Comparison of ENCODE assay signal across 3 cellular contexts in the genomic region with DNA sequence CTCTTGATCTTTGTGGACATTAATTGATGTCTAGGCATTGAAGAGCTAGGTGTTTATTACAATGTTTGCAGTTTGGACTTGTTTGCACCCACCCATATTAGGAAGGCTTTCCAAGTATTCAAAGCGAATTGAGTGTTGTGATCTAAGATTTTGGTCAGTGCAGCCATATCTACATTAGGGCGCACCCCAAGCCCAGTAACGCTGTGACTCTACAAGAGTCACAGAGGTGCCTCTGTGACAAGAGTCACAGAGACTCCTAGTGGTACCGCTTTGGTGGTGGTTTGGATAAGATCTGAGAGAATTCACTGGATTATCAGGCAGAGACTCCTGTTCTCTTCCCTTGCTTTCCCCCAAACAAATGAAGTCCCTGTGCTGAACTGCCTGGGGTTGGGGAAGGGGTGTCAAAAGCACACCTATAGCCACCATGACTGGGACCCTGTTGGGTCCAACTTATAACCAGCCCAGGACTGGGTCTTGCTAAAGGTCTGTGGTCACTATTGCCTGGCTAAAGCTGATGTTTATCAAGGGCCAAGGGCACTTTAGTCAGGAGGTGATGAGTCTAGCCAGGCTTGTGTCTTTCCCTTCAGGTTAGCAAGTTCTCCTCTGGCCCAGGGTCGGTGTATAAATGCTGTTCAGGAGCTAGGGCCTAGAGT.
TF ChIP-seq lines count a peak whose summit lies in the region.

No MANE protein-coding gene starts in this region.

TF ChIP-seq in GM23338, 12 proteins besides CTCF, POLR2A, EP300 and RAD21 (continues in another document):
- TF ChIP-seq POLR2AphosphoS5 (IDR thresholded peaks at IDR 0.05; ENCODE audit: low read depth) (no peak), REST (IDR thresholded peaks at IDR 0.05; ENCODE audit: unreplicated experiment) (no peak), EZH2 (IDR thresholded peaks at IDR 0.05; ENCODE audit: low read depth, unreplicated experiment) (no peak), STAT1 (IDR thresholded peaks at IDR 0.05; ENCODE audit: unreplicated experiment) (no peak), CREB1 (CRISPR knock-in tag; IDR thresholded peaks at IDR 0.05; ENCODE audit: low read depth) (no peak), JUNB (IDR thresholded peaks at IDR 0.05; ENCODE audit: unreplicated experiment) (no peak)

TF ChIP-seq in IMR-90, 13 proteins besides CTCF, POLR2A, EP300 and RAD21:
- TF ChIP-seq BHLHE40 (IDR thresholded peaks at IDR 0.05; ENCODE audit: low read depth, low read length) (no peak), CHD1 (IDR thresholded peaks at IDR 0.05; ENCODE audit: low read depth, low read length) (no peak), MXI1 (IDR thresholded peaks at IDR 0.05; ENCODE audit: borderline replicate concordance, low read depth, low read length) (no peak), SMC3 (IDR thresholded peaks at IDR 0.05; ENCODE audit: low read depth, low read length) (peak; percentile 39; the same call in 1 of the 2 replicates), MAFK (IDR thresholded peaks at IDR 0.05; ENCODE audit: low read depth, low read length) (no peak), CEBPB (IDR thresholded peaks at IDR 0.05; ENCODE audit: low read depth, low read length) (no peak), FOS (IDR thresholded peaks at IDR 0.05; ENCODE audit: low read depth, low read length) (no peak)

TF ChIP-seq in SK-N-SH, 30 proteins besides CTCF, POLR2A, EP300 and RAD21:
- TF ChIP-seq EZH2phosphoT487 (IDR thresholded peaks at IDR 0.05; ENCODE audit: borderline replicate concordance, low read depth) = no peak
- TF ChIP-seq TCF12 (IDR thresholded peaks at IDR 0.05) = no peak
- TF ChIP-seq SMC3 (IDR thresholded peaks at IDR 0.05; ENCODE audit: low read depth, low read length) = peak; percentile 36
TF ChIP-seq in SK-N-SH: peak in this region for 1.
